ENCODE assay signal across 12 cellular contexts in genomic region chr5:158676642-158677489, GRCh38.
A peak's percentile ranks its signal among the peaks of the same experiment; 100 is the strongest.
DNase-seq lines count a peak whose midpoint lies in the region; ATAC-seq, FAIRE-seq and TF ChIP-seq lines count a peak whose summit lies in the region.
"Had no signal": no experiment of that assay in that cellular context is flagged by ENCODE, and none has a peak within 500 bp of the region (broad histone marks: within the 10 kb centered on the region; RNA-seq: fewer than 3 reads in every experiment).

No MANE protein-coding gene starts in this region.

- peak overlapping the region; percentile 8 for H3K27ac Mint-ChIP-seq in activated naive CD8-positive, alpha-beta T cell treated with anti-CD3 and anti-CD28 coated beads, Interleukin-2, amount 50 U/mL, for 24 hours

- DNase-seq in NCI-H1417 (lab: John Stamatoyannopoulos, UW) (peak in 2 of 3 experiments; percentile 1 to 58), NCI-H1417 treated with DMSO at 0.1 percent for 48 hours (lab: John Stamatoyannopoulos, UW) (no peak), retina (peak; percentile 34), SIG-M5 treated with dmso at 0.1 percent for 504 hours (lab: John Stamatoyannopoulos, UW; ENCODE audit: unreplicated experiment) (no peak), kidney (no peak), foreskin fibroblast (no peak)
- DNase-seq in activated naive CD8-positive, alpha-beta T cell treated with anti-CD3 and anti-CD28 coated beads, Interleukin-2, amount 50 U/mL, for 24 hours = no peak
- DNase-seq: stimulated activated CD4-positive, alpha-beta T cell treated with anti-CD3 and anti-CD28 coated beads, Interleukin-12 subunit alpha, Interleukin-12 subunit beta, amount 100 ng/mL, for 4 hours had no signal

- peaks cover 7% of the 10 kb centered on the region for H3K4me1 Mint-ChIP-seq in activated naive CD8-positive, alpha-beta T cell treated with anti-CD3 and anti-CD28 coated beads, Interleukin-2, amount 50 U/mL, for 24 hours

- no peak overlapping the region for H3K27ac ChIP-seq in kidney (ENCODE audit: low read depth in 2 of 2, low read length in 2 of 2)

- H3K9ac ChIP-seq in kidney (ENCODE audit: low read length in 2 of 2) = no peak overlapping the region

- ATAC-seq in HG03460 (IDR thresholded peaks at IDR 0.05; ENCODE audit: unreplicated experiment) = peak; percentile 69
- no peak for ATAC-seq in activated naive CD8-positive, alpha-beta T cell treated with anti-CD3 and anti-CD28 coated beads, Interleukin-2, amount 50 U/mL, for 24 hours
- ATAC-seq: left lobe of liver had no signal

- intact Hi-C loops in kidney (cut with DNase I) = no loop called here

- peaks cover 3% of the 10 kb centered on the region for H3K27me3 Mint-ChIP-seq in activated naive CD8-positive, alpha-beta T cell treated with anti-CD3 and anti-CD28 coated beads, Interleukin-2, amount 50 U/mL, for 24 hours

- no peaks in the 10 kb centered on the region for H3K9me3 ChIP-seq in kidney (ENCODE audit: control insufficient read depth in 1 of 2, low read length in 2 of 2)

- no peaks in the 10 kb centered on the region for H3K9me3 Mint-ChIP-seq in activated naive CD8-positive, alpha-beta T cell treated with anti-CD3 and anti-CD28 coated beads, Interleukin-2, amount 50 U/mL, for 24 hours

- no peaks in the 10 kb centered on the region for H3K36me3 ChIP-seq in kidney (ENCODE audit: control insufficient read depth in 1 of 2, insufficient read depth in 2 of 2, low read length in 2 of 2)

- no peaks in the 10 kb centered on the region for H3K4me1 ChIP-seq in kidney (ENCODE audit: control insufficient read depth in 1 of 2, insufficient read depth in 1 of 2, low read depth in 1 of 2, low read length in 2 of 2)

- H3K36me3 Mint-ChIP-seq in activated naive CD8-positive, alpha-beta T cell treated with anti-CD3 and anti-CD28 coated beads, Interleukin-2, amount 50 U/mL, for 24 hours (ENCODE audit: low read depth) = no peaks in the 10 kb centered on the region

- FAIRE-seq in kidney (lab: Jason Lieb, UNC) = no peak
- FAIRE-seq: A204.1, endothelial cell of umbilical vein had no signal

- TF ChIP-seq CTCF in kidney (IDR thresholded peaks at IDR 0.05; ENCODE audit: borderline replicate concordance, extremely low read depth, insufficient read depth) = no peak
- TF ChIP-seq CTCF in foreskin fibroblast (IDR thresholded peaks at IDR 0.05; ENCODE audit: low read depth, low read length) = no peak

- no peak overlapping the region for H3K4me3 Mint-ChIP-seq in activated naive CD8-positive, alpha-beta T cell treated with anti-CD3 and anti-CD28 coated beads, Interleukin-2, amount 50 U/mL, for 24 hours

- no peak overlapping the region for H3K4me3 ChIP-seq in kidney (ENCODE audit: low read length in 2 of 2)
- H3K4me3 ChIP-seq in foreskin fibroblast (ENCODE audit: low read depth in 1 of 2, low read length in 2 of 2) = no peak overlapping the region

Comparison
In these comparisons a context has a peak if more than half of its experiments do, and no peak if none do; other contexts are left out.
1. DNase-seq: peak in NCI-H1417 (2 of 3) and retina (single experiment); none in NCI-H1417 treated with DMSO at 0.1 percent for 48 hours (single experiment), activated naive CD8-positive, alpha-beta T cell treated with anti-CD3 and anti-CD28 coated beads, Interleukin-2, amount 50 U/mL, for 24 hours (single experiment), SIG-M5 treated with dmso at 0.1 percent for 504 hours (single experiment), kidney (single experiment) and foreskin fibroblast (0 of 2).